ENCODE assay signal across 15 cellular contexts in genomic region chr22:41913842-41914534, GRCh38. TPM values are rescaled to one million over a fixed set of nuclear protein-coding genes. Genes with fewer than 3 reads are reported as not detected.
DNase-seq lines count a peak whose midpoint lies in the region; ATAC-seq, FAIRE-seq and TF ChIP-seq lines count a peak whose summit lies in the region.
"Had no signal": no experiment of that assay in that cellular context is flagged by ENCODE, and none has a peak within 500 bp of the region (broad histone marks: within the 10 kb centered on the region; RNA-seq: fewer than 3 reads in every experiment).

No MANE protein-coding gene starts in this region.

- TF ChIP-seq RAD21 in K562 (CRISPR knock-in tag; conservative IDR thresholded peaks at IDR 0.05 in 1 of 2, IDR thresholded peaks at IDR 0.05 in 1 of 2), result no peak

- H3K27me3 ChIP-seq in HAP-1 (ENCODE audit: low read depth) (peaks cover 3% of the 10 kb centered on the region), K562 (ENCODE audit: control insufficient read depth in 2 of 2, insufficient read depth in 2 of 2, low read length in 2 of 2) (0 out of 5 replicates have a peak, but pooled peaks cover 0 to 4% of the 10 kb centered on the region in 2 experiments), osteoblast (ENCODE audit: insufficient read depth, low read length) (peaks cover 74% of the 10 kb centered on the region), uterus (peaks cover 12 to 61% of the 10 kb centered on the region in 2 donors)

- no peak for TF ChIP-seq EP300 in K562 (IDR thresholded peaks at IDR 0.05; ENCODE audit: low read length)

- POLR2A ChIA-PET in K562 (lab: Yijun Ruan, JAX), result interaction anchor here (0.6 kb wide), 1 partner anchor 48 kb away, joined by 4 read pairs; no protein-coding TSS in a partner anchor

- peak; percentile 37 for DNase-seq in NCI-H146 (lab: John Stamatoyannopoulos, UW)
- DNase-seq in NCI-H146 treated with DMSO at 0.1 percent for 48 hours (lab: John Stamatoyannopoulos, UW; ENCODE audit: unreplicated experiment), result no peak
- no peak for DNase-seq in HAP-1 (ENCODE audit: low spot score in 2 of 2)
- peak in 2 of 4 experiments; percentile 39 to 42 for DNase-seq in K562 (ENCODE audit: extremely low read depth in 1 of 4, low spot score in 3 of 4)
- peak; percentile 87 for DNase-seq in osteoblast (ENCODE audit: insufficient read length, low spot score, missing footprints)
- DNase-seq in posterior vena cava (ENCODE audit: low spot score), result no peak
- DNase-seq in uterus, result no peak
- no peak for DNase-seq in foreskin melanocyte
- DNase-seq: activated CD4-positive, alpha-beta T cell treated with anti-CD3 and anti-CD28 coated beads, Interleukin-2, amount 50 U/mL, for 4 hours; DND-41; NCI-H1436 treated with DMSO at 0.1 percent for 48 hours; T-helper 1 cell had no signal

- peak overlapping the region; percentile 16; the same call in 1 of the 2 replicates for H3K4me3 ChIP-seq in HAP-1
- H3K4me3 ChIP-seq in K562, result no peak overlapping the region
- H3K4me3 ChIP-seq in osteoblast (ENCODE audit: insufficient read depth, low read length), result no peak overlapping the region
- no peak overlapping the region for H3K4me3 ChIP-seq in uterus

- peak overlapping the region in 1 of 2 experiments; percentile 88; a peak in 1 of 4 replicates for H3K9ac ChIP-seq in K562 (ENCODE audit: insufficient read depth in 1 of 2, low read depth in 2 of 2, low read length in 2 of 2)

- FAIRE-seq in K562 (lab: Jason Lieb, UNC), result no peak

- H3K9me3 ChIP-seq in HAP-1 (no peaks in the 10 kb centered on the region), K562 (replicated peaks; ENCODE audit: control insufficient read depth, insufficient read depth, low read depth, low read length) (no peaks in the 10 kb centered on the region), osteoblast (ENCODE audit: low read depth, low read length) (no peaks in the 10 kb centered on the region), uterus (no peaks in the 10 kb centered on the region)

- H4K20me1 ChIP-seq in K562 (replicated peaks; ENCODE audit: control insufficient read depth, insufficient read depth, low read length), result peaks cover 9% of the 10 kb centered on the region; the same call in 1 of the 2 replicates
- H4K20me1 ChIP-seq in osteoblast (ENCODE audit: insufficient read depth, low read length), result no peaks in the 10 kb centered on the region

- H3K9me1 ChIP-seq in K562 (ENCODE audit: control insufficient read depth, insufficient read depth, low read length), result no peaks in the 10 kb centered on the region

- CTCF ChIA-PET in K562 (lab: Yijun Ruan, JAX; ENCODE audit: low intra/inter-chr PET ratio), result interaction anchor here (0.7 kb wide), 1 partner anchor 53 kb away, joined by 4 read pairs; no protein-coding TSS in a partner anchor

- no peak for TF ChIP-seq CTCF in K562 (IDR thresholded peaks at IDR 0.05 in 2 of 3, conservative IDR thresholded peaks at IDR 0.05 in 1 of 3; ENCODE audit: insufficient read depth in 2 of 3, low read depth in 1 of 3, low read length in 3 of 3)
- TF ChIP-seq CTCF in osteoblast (IDR thresholded peaks at IDR 0.05; ENCODE audit: extremely low read depth, low read depth, low read length), result no peak
- TF ChIP-seq CTCF in uterus (IDR thresholded peaks at IDR 0.05), result no peak

- no peak overlapping the region for H3K4me2 ChIP-seq in K562 (ENCODE audit: insufficient read depth, low read length)
- H3K4me2 ChIP-seq in osteoblast (ENCODE audit: insufficient read depth, low read length), result no peak overlapping the region

- H3K4me1 ChIP-seq in HAP-1 (peaks cover 3% of the 10 kb centered on the region), K562 (replicated peaks in 1 of 2; ENCODE audit: control insufficient read depth in 2 of 2, insufficient read depth in 2 of 2, low read length in 2 of 2) (peaks cover 6 to 41% of the 10 kb centered on the region in 2 experiments; a peak in 3 of 5 replicates), osteoblast (ENCODE audit: insufficient read depth, low read length) (peaks cover 4% of the 10 kb centered on the region), uterus (peaks cover 0 to 31% of the 10 kb centered on the region in 2 donors)

- TF ChIP-seq POLR2A in K562 (conservative IDR thresholded peaks at IDR 0.05) (no peak), uterus (IDR thresholded peaks at IDR 0.05) (no peak)

- peaks cover 3% of the 10 kb centered on the region for H3K36me3 ChIP-seq in HAP-1 (replicated peaks)
- H3K36me3 ChIP-seq in K562 (ENCODE audit: control insufficient read depth, insufficient read depth, low read length), result no peaks in the 10 kb centered on the region
- no peaks in the 10 kb centered on the region for H3K36me3 ChIP-seq in osteoblast (ENCODE audit: insufficient read depth, low read length)
- no peaks in the 10 kb centered on the region for H3K36me3 ChIP-seq in uterus

- no peak for ATAC-seq in K562

- in situ Hi-C loops in HAP-1 (cut with MboI; ENCODE audit: low sequenced_read_pairs), result no loop called here
- in situ Hi-C loops in K562 (cut with MboI), result no loop called here

- H2AFZ ChIP-seq in K562 (ENCODE audit: low read depth, low read length) (no peak overlapping the region), osteoblast (ENCODE audit: low read length) (no peak overlapping the region)

- H3K27ac ChIP-seq in K562 (ENCODE audit: extremely low read depth, low read depth, low read length), result no peak overlapping the region
- H3K27ac ChIP-seq in osteoblast (ENCODE audit: low read depth, low read length), result no peak overlapping the region
- H3K27ac ChIP-seq in uterus, result no peak overlapping the region

- BruUV-seq in K562 (replicated peaks; lab: Mats Ljungman, UMichigan), result no TSS peak

- WGBS in K562 (ENCODE audit: insufficient coverage, low coverage, missing lambda C conversion rate), result 48% methylated on average over 22 of the region's 79 CpGs

- intact Hi-C loops in K562 (cut with micrococcal nuclease), result no loop called here
- intact Hi-C loops in posterior vena cava (cut with DNase I), result no loop called here
- intact Hi-C loops in uterus (cut with DNase I; ENCODE audit: low total_unique reads), result no loop called here

- H3K79me2 ChIP-seq in K562 (ENCODE audit: control insufficient read depth, insufficient read depth, low read length), result no peaks in the 10 kb centered on the region
- H3K79me2 ChIP-seq in osteoblast (ENCODE audit: insufficient read depth, low read length), result no peaks in the 10 kb centered on the region

RNA-seq across cellular contexts. Expression of gene SHISA8, which starts 0.9 kb away (rescaled TPM):
- 0.70 and 1.5 TPM in 2 replicates for total RNA-seq in K562 (2011; cell fraction: chromatin; rRNA removed; ENCODE audit: low replicate concordance)
- 2.4 and 5.5 TPM in 2 replicates for total RNA-seq in K562 (2011; cell fraction: nucleolus; rRNA removed)
- total RNA-seq in K562 (2011; cell fraction: nucleoplasm; rRNA removed), result 1.5 and 2.1 TPM in 2 replicates
- 1.1 and 1.4 TPM in 2 replicates for total RNA-seq in K562 (2014; rRNA removed)
- total RNA-seq in K562 (2014; rRNA removed; fragmentation: Illumina TruSeq; extraction: Trizol), result not detected in 2 replicates
- not detected in 2 replicates for total RNA-seq in K562 (2015; rRNA removed; fragmentation: Illumina TruSeq; extraction: Trizol)
- total RNA-seq in K562 (2021), result 2.2 TPM in 2 replicates
- polyA plus RNA-seq in K562 (2011; rRNA removed), result 0.08 and 0.15 TPM in 2 replicates
- polyA plus RNA-seq in K562 (2011; cell fraction: cytosol; rRNA removed), result 0.09 and 1.8 TPM in 2 replicates
- polyA plus RNA-seq in K562 (2011; cell fraction: nucleus; rRNA removed), result 2.7 and 8.7 TPM in 2 replicates
- 0.19 and 0.40 TPM in 2 replicates for polyA plus RNA-seq in K562 (2012)
- polyA plus RNA-seq in K562 (2014; fragmentation: Illumina TruSeq; extraction: Trizol), result not detected in 2 replicates
- under 1 TPM in 1 of 2 experiments, not detected in 1; 0.07 TPM for polyA plus RNA-seq in K562 (2014; fragmentation: Nextera tagmentation; extraction: Ambion mirVana)
- polyA plus RNA-seq in K562 (2014; rRNA removed), result 0.50 and 3.3 TPM in 2 replicates
- polyA minus RNA-seq in K562 (2011; rRNA and poly(A)+ RNA removed), result not detected in 2 replicates
- polyA minus RNA-seq in K562 (2011; cell fraction: cytosol; rRNA and poly(A)+ RNA removed), result not detected in 2 replicates
- 0.94 TPM in 1 of 2 replicates, not detected in the other for polyA minus RNA-seq in K562 (2011; cell fraction: nucleus; rRNA and poly(A)+ RNA removed)
- not detected in 2 replicates for total RNA-seq in osteoblast
- total RNA-seq in posterior vena cava, result not detected
- under 1 TPM in 1 of 4 donors, not detected in 3; 0.30 TPM for total RNA-seq in uterus
- total RNA-seq: glomerular endothelial cell, liver, osteocyte had no signal
- polyA plus RNA-seq: liver had no signal

RNA-seq across cellular contexts. Expression of gene TNFRSF13C, which starts 12.6 kb away (rescaled TPM):
- total RNA-seq in K562 (2011; cell fraction: chromatin; rRNA removed; ENCODE audit: low replicate concordance), result 5.1 and 11.0 TPM in 2 replicates
- 5.2 and 5.8 TPM in 2 replicates for total RNA-seq in K562 (2011; cell fraction: nucleolus; rRNA removed)
- total RNA-seq in K562 (2011; cell fraction: nucleoplasm; rRNA removed), result 6.7 and 7.9 TPM in 2 replicates
- total RNA-seq in K562 (2014; rRNA removed) (0.50 and 0.69 TPM in 2 replicates), K562 (2014; rRNA removed; fragmentation: Illumina TruSeq; extraction: Trizol) (0.44 and 0.48 TPM in 2 replicates), K562 (2015; rRNA removed; fragmentation: Illumina TruSeq; extraction: Trizol) (0.30 and 0.47 TPM in 2 replicates), K562 (2021) (1.5 and 1.9 TPM in 2 replicates), osteoblast (under 0.01 TPM in 2 replicates), posterior vena cava (under 1 TPM; 0.28 to 0.33 TPM), uterus (1 to 10 TPM in 1 of 4 donors, under 1 TPM in 1, not detected in 2; 0.30 to 1.3 TPM)
- polyA plus RNA-seq in K562 (2011; rRNA removed) (0.53 and 1.3 TPM in 2 replicates), K562 (2014; fragmentation: Illumina TruSeq; extraction: Trizol) (0.59 and 0.66 TPM in 2 replicates), K562 (2014; fragmentation: Nextera tagmentation; extraction: Ambion mirVana) (under 1 TPM; 0.08 to 0.13 TPM), K562 (2014; rRNA removed) (1.1 and 1.3 TPM in 2 replicates)
- 0.79 and 0.86 TPM in 2 replicates for polyA plus RNA-seq in K562 (2011; cell fraction: cytosol; rRNA removed)
- 4.2 and 4.7 TPM in 2 replicates for polyA plus RNA-seq in K562 (2011; cell fraction: nucleus; rRNA removed)
- polyA plus RNA-seq in K562 (2012), result 0.68 and 1.4 TPM in 2 replicates
- polyA minus RNA-seq in K562 (2011; rRNA and poly(A)+ RNA removed), result 0.53 and 0.60 TPM in 2 replicates
- polyA minus RNA-seq in K562 (2011; cell fraction: cytosol; rRNA and poly(A)+ RNA removed), result 0.57 and 0.91 TPM in 2 replicates
- polyA minus RNA-seq in K562 (2011; cell fraction: nucleus; rRNA and poly(A)+ RNA removed), result 0.40 and 1.00 TPM in 2 replicates
- total RNA-seq: glomerular endothelial cell had no signal

RNA-seq across cellular contexts. Expression of gene CENPM, which starts 33.0 kb away (rescaled TPM):
- total RNA-seq in K562 (2011; cell fraction: chromatin; rRNA removed; ENCODE audit: low replicate concordance), result 59.7 and 128 TPM in 2 replicates
- 89.4 and 117 TPM in 2 replicates for total RNA-seq in K562 (2011; cell fraction: nucleolus; rRNA removed)
- 68.9 and 92.5 TPM in 2 replicates for total RNA-seq in K562 (2011; cell fraction: nucleoplasm; rRNA removed)
- total RNA-seq in K562 (2014; rRNA removed), result 67.7 and 77.1 TPM in 2 replicates
- total RNA-seq in K562 (2014; rRNA removed; fragmentation: Illumina TruSeq; extraction: Trizol), result 9.9 and 11.3 TPM in 2 replicates
- total RNA-seq in K562 (2015; rRNA removed; fragmentation: Illumina TruSeq; extraction: Trizol), result 32.3 and 33.8 TPM in 2 replicates
- 36.2 and 37.4 TPM in 2 replicates for total RNA-seq in K562 (2021)
- polyA plus RNA-seq in K562 (2011; rRNA removed), result 18.8 and 25.3 TPM in 2 replicates
- polyA plus RNA-seq in K562 (2011; cell fraction: cytosol; rRNA removed), result 25.2 and 56.0 TPM in 2 replicates
- polyA plus RNA-seq in K562 (2011; cell fraction: nucleus; rRNA removed), result 59.7 and 86.8 TPM in 2 replicates
- polyA plus RNA-seq in K562 (2012), result 43.0 and 48.0 TPM in 2 replicates
- polyA plus RNA-seq in K562 (2014; fragmentation: Illumina TruSeq; extraction: Trizol), result 23.6 and 41.3 TPM in 2 replicates
- 10 to 100 TPM; 19.3 to 36.7 TPM for polyA plus RNA-seq in K562 (2014; fragmentation: Nextera tagmentation; extraction: Ambion mirVana)
- polyA plus RNA-seq in K562 (2014; rRNA removed), result 49.6 and 53.0 TPM in 2 replicates
- 16.4 and 23.1 TPM in 2 replicates for polyA minus RNA-seq in K562 (2011; rRNA and poly(A)+ RNA removed)
- 13.0 and 23.0 TPM in 2 replicates for polyA minus RNA-seq in K562 (2011; cell fraction: cytosol; rRNA and poly(A)+ RNA removed)
- polyA minus RNA-seq in K562 (2011; cell fraction: nucleus; rRNA and poly(A)+ RNA removed), result 37.2 and 46.0 TPM in 2 replicates
- 1.2 and 1.8 TPM in 2 replicates for total RNA-seq in osteoblast
- total RNA-seq in posterior vena cava, result not detected
- 10 to 100 TPM in 1 of 4 donors, not detected in 3; 12.7 TPM for total RNA-seq in uterus

RNA-seq across cellular contexts. Expression of gene SEPTIN3, which starts 55.3 kb away (rescaled TPM):
- total RNA-seq in K562 (2011; cell fraction: chromatin; rRNA removed; ENCODE audit: low replicate concordance), result not detected in 2 replicates
- total RNA-seq in K562 (2011; cell fraction: nucleolus; rRNA removed), result not detected in 2 replicates
- not detected in 2 replicates for total RNA-seq in K562 (2011; cell fraction: nucleoplasm; rRNA removed)
- total RNA-seq in K562 (2014; rRNA removed) (not detected in 2 replicates), K562 (2014; rRNA removed; fragmentation: Illumina TruSeq; extraction: Trizol) (not detected in 2 replicates), K562 (2015; rRNA removed; fragmentation: Illumina TruSeq; extraction: Trizol) (not detected in 2 replicates), K562 (2021) (not detected in 2 replicates), osteoblast (0.29 and 0.36 TPM in 2 replicates), posterior vena cava (under 1 TPM; 0.14 to 0.23 TPM), uterus (1 to 10 TPM in 1 of 4 donors, not detected in 3; 1.4 TPM)
- polyA plus RNA-seq in K562 (2011; rRNA removed) (0.06 and 0.08 TPM in 2 replicates), K562 (2014; fragmentation: Illumina TruSeq; extraction: Trizol) (not detected in 2 replicates), K562 (2014; fragmentation: Nextera tagmentation; extraction: Ambion mirVana) (not detected), K562 (2014; rRNA removed) (not detected in 2 replicates)
- 0.01 TPM in 1 of 2 replicates, not detected in the other for polyA plus RNA-seq in K562 (2011; cell fraction: cytosol; rRNA removed)
- polyA plus RNA-seq in K562 (2011; cell fraction: nucleus; rRNA removed), result 0.03 and 0.10 TPM in 2 replicates
- polyA plus RNA-seq in K562 (2012), result 0.01 and 0.04 TPM in 2 replicates
- 0.06 TPM in 1 of 2 replicates, not detected in the other for polyA minus RNA-seq in K562 (2011; rRNA and poly(A)+ RNA removed)
- not detected in 2 replicates for polyA minus RNA-seq in K562 (2011; cell fraction: cytosol; rRNA and poly(A)+ RNA removed)
- not detected in 2 replicates for polyA minus RNA-seq in K562 (2011; cell fraction: nucleus; rRNA and poly(A)+ RNA removed)

Comparison
In these comparisons a context has a peak if more than half of its experiments do, and no peak if none do; other contexts are left out.
1. DNase-seq: peak in NCI-H146 (single experiment) and osteoblast (single experiment); none in NCI-H146 treated with DMSO at 0.1 percent for 48 hours (single experiment), HAP-1 (0 of 2), posterior vena cava (single experiment), uterus (0 of 2) and foreskin melanocyte (single experiment).